1 cellular context compared by ENCODE assay signal in the genomic region with DNA sequence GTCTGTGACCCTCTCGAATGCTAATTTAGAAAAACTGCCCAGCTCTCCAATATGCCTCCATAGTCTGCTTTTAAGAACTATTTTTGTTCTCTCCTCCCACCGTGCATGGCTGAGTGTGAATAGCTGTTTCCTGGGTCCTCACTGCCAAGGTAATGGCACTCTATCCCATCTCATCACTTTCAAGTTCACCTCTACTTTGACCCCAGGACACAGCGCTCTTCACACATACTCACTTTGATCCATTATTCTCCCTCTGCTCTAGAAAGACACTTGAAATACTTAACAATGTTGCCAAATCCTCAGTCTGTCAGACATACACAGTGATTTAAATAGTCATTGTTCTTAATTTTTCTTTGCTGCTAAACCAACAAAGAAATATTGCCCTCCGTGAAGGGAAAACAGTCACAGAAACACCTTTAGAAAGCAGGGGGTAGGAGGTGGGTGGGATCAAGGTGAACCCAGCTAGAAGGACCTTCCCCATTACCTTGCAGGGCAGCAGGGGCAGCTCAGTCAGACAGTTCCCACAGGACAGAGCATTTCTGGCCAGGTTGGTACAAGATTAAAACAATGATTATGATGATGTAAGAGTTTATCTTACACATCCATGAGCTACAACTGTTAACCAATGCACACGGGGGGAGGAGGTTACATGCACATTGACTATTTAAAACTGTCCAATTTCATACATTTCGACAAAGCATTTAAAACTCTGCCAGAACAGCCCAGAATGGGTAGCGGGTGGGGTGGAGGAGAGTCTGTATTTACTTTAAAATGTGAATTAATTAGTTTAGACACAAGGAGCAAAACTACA.
A peak's percentile ranks its signal among the peaks of the same experiment; 100 is the strongest.
TF ChIP-seq lines count a peak whose summit lies in the region.

No MANE protein-coding gene starts in this region.

TF ChIP-seq in HepG2, 621 proteins besides CTCF, POLR2A, EP300 and RAD21 (continued from another document):
- TF ChIP-seq, protein P1, sequence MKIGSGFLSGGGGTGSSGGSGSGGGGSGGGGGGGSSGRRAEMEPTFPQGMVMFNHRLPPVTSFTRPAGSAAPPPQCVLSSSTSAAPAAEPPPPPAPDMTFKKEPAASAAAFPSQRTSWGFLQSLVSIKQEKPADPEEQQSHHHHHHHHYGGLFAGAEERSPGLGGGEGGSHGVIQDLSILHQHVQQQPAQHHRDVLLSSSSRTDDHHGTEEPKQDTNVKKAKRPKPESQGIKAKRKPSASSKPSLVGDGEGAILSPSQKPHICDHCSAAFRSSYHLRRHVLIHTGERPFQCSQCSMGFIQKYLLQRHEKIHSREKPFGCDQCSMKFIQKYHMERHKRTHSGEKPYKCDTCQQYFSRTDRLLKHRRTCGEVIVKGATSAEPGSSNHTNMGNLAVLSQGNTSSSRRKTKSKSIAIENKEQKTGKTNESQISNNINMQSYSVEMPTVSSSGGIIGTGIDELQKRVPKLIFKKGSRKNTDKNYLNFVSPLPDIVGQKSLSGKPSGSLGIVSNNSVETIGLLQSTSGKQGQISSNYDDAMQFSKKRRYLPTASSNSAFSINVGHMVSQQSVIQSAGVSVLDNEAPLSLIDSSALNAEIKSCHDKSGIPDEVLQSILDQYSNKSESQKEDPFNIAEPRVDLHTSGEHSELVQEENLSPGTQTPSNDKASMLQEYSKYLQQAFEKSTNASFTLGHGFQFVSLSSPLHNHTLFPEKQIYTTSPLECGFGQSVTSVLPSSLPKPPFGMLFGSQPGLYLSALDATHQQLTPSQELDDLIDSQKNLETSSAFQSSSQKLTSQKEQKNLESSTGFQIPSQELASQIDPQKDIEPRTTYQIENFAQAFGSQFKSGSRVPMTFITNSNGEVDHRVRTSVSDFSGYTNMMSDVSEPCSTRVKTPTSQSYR (CRISPR knock-in tag; IDR thresholded peaks at IDR 0.05; ENCODE audit: borderline replicate concordance), result no peak; the same call in 1 of the 2 replicates
- TF ChIP-seq ZNF205 (CRISPR knock-in tag; IDR thresholded peaks at IDR 0.05), result no peak; the same call in 1 of the 2 replicates
- TF ChIP-seq CHD4 (IDR thresholded peaks at IDR 0.05; ENCODE audit: borderline replicate concordance, low read length), result no peak
- 0 out of 2 replicates have a peak, but pooled peaks have one; percentile 23 for TF ChIP-seq ZGPAT (CRISPR knock-in tag; IDR thresholded peaks at IDR 0.05)
- TF ChIP-seq ATF4 (CRISPR knock-in tag; IDR thresholded peaks at IDR 0.05), result 0 out of 4 replicates have a peak, but pooled peaks of 1 of the 2 experiments have one; percentile 4
- TF ChIP-seq ZNF337 (CRISPR knock-in tag; IDR thresholded peaks at IDR 0.05; ENCODE audit: borderline replicate concordance, low read depth), result no peak
- peak; percentile 8 for TF ChIP-seq ZEB1 (IDR thresholded peaks at IDR 0.05; ENCODE audit: insufficient replicate concordance, low read depth)
- 0 out of 2 replicates have a peak, but pooled peaks have one; percentile 45 for TF ChIP-seq ZNF709 (CRISPR knock-in tag; IDR thresholded peaks at IDR 0.05)
- TF ChIP-seq, protein P2, sequence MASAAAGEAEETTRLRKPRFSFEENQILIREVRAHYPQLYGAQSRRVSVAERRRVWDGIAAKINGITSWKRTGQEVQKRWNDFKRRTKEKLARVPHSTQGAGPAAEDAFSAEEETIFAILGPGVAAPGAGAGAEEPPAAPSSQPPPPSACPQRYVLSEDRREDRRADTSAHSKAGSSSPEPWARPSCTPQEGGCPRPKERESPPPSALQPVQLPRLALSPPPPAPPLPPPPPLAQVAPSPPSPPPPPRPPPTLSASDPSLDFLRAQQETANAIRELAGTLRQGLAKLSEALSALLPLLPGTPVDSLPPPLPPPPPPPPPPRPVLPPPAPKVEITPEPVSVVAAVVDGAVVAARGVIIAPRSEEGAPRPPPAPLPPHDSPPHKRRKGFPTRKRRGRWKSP (CRISPR knock-in tag; IDR thresholded peaks at IDR 0.05), result no peak
- no peak for TF ChIP-seq NFIC (IDR thresholded peaks at IDR 0.05; ENCODE audit: low read length)
- TF ChIP-seq SMARCC2 (IDR thresholded peaks at IDR 0.05), result no peak
- no peak for TF ChIP-seq ZNF768 (CRISPR knock-in tag; IDR thresholded peaks at IDR 0.05)
- TF ChIP-seq, protein P3, sequence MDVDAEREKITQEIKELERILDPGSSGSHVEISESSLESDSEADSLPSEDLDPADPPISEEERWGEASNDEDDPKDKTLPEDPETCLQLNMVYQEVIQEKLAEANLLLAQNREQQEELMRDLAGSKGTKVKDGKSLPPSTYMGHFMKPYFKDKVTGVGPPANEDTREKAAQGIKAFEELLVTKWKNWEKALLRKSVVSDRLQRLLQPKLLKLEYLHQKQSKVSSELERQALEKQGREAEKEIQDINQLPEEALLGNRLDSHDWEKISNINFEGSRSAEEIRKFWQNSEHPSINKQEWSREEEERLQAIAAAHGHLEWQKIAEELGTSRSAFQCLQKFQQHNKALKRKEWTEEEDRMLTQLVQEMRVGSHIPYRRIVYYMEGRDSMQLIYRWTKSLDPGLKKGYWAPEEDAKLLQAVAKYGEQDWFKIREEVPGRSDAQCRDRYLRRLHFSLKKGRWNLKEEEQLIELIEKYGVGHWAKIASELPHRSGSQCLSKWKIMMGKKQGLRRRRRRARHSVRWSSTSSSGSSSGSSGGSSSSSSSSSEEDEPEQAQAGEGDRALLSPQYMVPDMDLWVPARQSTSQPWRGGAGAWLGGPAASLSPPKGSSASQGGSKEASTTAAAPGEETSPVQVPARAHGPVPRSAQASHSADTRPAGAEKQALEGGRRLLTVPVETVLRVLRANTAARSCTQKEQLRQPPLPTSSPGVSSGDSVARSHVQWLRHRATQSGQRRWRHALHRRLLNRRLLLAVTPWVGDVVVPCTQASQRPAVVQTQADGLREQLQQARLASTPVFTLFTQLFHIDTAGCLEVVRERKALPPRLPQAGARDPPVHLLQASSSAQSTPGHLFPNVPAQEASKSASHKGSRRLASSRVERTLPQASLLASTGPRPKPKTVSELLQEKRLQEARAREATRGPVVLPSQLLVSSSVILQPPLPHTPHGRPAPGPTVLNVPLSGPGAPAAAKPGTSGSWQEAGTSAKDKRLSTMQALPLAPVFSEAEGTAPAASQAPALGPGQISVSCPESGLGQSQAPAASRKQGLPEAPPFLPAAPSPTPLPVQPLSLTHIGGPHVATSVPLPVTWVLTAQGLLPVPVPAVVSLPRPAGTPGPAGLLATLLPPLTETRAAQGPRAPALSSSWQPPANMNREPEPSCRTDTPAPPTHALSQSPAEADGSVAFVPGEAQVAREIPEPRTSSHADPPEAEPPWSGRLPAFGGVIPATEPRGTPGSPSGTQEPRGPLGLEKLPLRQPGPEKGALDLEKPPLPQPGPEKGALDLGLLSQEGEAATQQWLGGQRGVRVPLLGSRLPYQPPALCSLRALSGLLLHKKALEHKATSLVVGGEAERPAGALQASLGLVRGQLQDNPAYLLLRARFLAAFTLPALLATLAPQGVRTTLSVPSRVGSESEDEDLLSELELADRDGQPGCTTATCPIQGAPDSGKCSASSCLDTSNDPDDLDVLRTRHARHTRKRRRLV (CRISPR knock-in tag; IDR thresholded peaks at IDR 0.05), result no peak
- peak; percentile 24 for TF ChIP-seq ASH2L (IDR thresholded peaks at IDR 0.05; ENCODE audit: insufficient read length, low read depth, low read length)
- TF ChIP-seq ZNF670 (CRISPR knock-in tag; IDR thresholded peaks at IDR 0.05; ENCODE audit: borderline replicate concordance), result no peak
- TF ChIP-seq RNF2 (conservative IDR thresholded peaks at IDR 0.05; ENCODE audit: low read depth), result no peak
- TF ChIP-seq RFXAP (CRISPR knock-in tag; IDR thresholded peaks at IDR 0.05; ENCODE audit: borderline replicate concordance), result no peak
- TF ChIP-seq, protein P4, sequence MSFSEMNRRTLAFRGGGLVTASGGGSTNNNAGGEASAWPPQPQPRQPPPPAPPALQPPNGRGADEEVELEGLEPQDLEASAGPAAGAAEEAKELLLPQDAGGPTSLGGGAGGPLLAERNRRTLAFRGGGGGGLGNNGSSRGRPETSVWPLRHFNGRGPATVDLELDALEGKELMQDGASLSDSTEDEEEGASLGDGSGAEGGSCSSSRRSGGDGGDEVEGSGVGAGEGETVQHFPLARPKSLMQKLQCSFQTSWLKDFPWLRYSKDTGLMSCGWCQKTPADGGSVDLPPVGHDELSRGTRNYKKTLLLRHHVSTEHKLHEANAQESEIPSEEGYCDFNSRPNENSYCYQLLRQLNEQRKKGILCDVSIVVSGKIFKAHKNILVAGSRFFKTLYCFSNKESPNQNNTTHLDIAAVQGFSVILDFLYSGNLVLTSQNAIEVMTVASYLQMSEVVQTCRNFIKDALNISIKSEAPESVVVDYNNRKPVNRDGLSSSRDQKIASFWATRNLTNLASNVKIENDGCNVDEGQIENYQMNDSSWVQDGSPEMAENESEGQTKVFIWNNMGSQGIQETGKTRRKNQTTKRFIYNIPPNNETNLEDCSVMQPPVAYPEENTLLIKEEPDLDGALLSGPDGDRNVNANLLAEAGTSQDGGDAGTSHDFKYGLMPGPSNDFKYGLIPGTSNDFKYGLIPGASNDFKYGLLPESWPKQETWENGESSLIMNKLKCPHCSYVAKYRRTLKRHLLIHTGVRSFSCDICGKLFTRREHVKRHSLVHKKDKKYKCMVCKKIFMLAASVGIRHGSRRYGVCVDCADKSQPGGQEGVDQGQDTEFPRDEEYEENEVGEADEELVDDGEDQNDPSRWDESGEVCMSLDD (CRISPR knock-in tag; IDR thresholded peaks at IDR 0.05; ENCODE audit: borderline replicate concordance), result no peak
- TF ChIP-seq, protein P5, sequence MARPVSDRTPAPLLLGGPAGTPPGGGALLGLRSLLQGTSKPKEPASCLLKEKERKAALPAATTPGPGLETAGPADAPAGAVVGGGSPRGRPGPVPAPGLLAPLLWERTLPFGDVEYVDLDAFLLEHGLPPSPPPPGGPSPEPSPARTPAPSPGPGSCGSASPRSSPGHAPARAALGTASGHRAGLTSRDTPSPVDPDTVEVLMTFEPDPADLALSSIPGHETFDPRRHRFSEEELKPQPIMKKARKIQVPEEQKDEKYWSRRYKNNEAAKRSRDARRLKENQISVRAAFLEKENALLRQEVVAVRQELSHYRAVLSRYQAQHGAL (CRISPR knock-in tag; IDR thresholded peaks at IDR 0.05; ENCODE audit: not compliant biosample characterization), result no peak
- TF ChIP-seq KAT2B (IDR thresholded peaks at IDR 0.05; ENCODE audit: borderline replicate concordance, low read depth, low read length), result no peak
- no peak for TF ChIP-seq FIP1L1 (IDR thresholded peaks at IDR 0.05; ENCODE audit: borderline replicate concordance, insufficient read depth, low read depth, low read length)
- peak; percentile 37 for TF ChIP-seq TEAD3 (CRISPR knock-in tag; optimal IDR thresholded peaks at IDR 0.05; ENCODE audit: borderline replicate concordance)
- no peak for TF ChIP-seq EHMT2 (IDR thresholded peaks at IDR 0.05; ENCODE audit: borderline replicate concordance, low read depth, low read length)
- no peak for TF ChIP-seq ZNF839 (CRISPR knock-in tag; IDR thresholded peaks at IDR 0.05; ENCODE audit: borderline replicate concordance)
- TF ChIP-seq ZNF282 (IDR thresholded peaks at IDR 0.05; ENCODE audit: partially characterized antibody), result no peak
- no peak for TF ChIP-seq FOXK1 (CRISPR knock-in tag; IDR thresholded peaks at IDR 0.05; ENCODE audit: borderline replicate concordance, low read depth)
- TF ChIP-seq ZNF782 (CRISPR knock-in tag; IDR thresholded peaks at IDR 0.05; ENCODE audit: borderline replicate concordance), result no peak
- TF ChIP-seq ZNF83 (CRISPR knock-in tag; IDR thresholded peaks at IDR 0.05; ENCODE audit: borderline replicate concordance), result no peak
- TF ChIP-seq MTERF4 (CRISPR knock-in tag; IDR thresholded peaks at IDR 0.05), result peak; percentile 71; the same call in 1 of the 2 replicates
- no peak for TF ChIP-seq ZNF121 (CRISPR knock-in tag; IDR thresholded peaks at IDR 0.05)
- no peak for TF ChIP-seq ZNF720 (CRISPR knock-in tag; IDR thresholded peaks at IDR 0.05)
- no peak for TF ChIP-seq KDM4B (CRISPR knock-in tag; IDR thresholded peaks at IDR 0.05)
- TF ChIP-seq, protein P6, sequence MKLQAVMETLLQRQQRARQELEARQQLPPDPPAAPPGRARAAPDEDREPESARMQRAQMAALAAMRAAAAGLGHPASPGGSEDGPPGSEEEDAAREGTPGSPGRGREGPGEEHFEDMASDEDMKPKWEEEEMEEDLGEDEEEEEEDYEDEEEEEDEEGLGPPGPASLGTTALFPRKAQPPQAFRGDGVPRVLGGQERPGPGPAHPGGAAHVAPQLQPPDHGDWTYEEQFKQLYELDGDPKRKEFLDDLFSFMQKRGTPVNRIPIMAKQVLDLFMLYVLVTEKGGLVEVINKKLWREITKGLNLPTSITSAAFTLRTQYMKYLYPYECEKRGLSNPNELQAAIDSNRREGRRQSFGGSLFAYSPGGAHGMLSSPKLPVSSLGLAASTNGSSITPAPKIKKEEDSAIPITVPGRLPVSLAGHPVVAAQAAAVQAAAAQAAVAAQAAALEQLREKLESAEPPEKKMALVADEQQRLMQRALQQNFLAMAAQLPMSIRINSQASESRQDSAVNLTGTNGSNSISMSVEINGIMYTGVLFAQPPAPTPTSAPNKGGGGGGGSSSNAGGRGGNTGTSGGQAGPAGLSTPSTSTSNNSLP (IDR thresholded peaks at IDR 0.05; ENCODE audit: low read depth, low read length), result no peak
- no peak for TF ChIP-seq ZNF556 (CRISPR knock-in tag; IDR thresholded peaks at IDR 0.05; ENCODE audit: borderline replicate concordance)
- no peak for TF ChIP-seq MLLT10 (CRISPR knock-in tag; IDR thresholded peaks at IDR 0.05)
- no peak for TF ChIP-seq MED8 (CRISPR knock-in tag; IDR thresholded peaks at IDR 0.05; ENCODE audit: insufficient replicate concordance)
- TF ChIP-seq THAP11 (CRISPR knock-in tag; IDR thresholded peaks at IDR 0.05), result no peak
- TF ChIP-seq CEBPG (CRISPR knock-in tag; IDR thresholded peaks at IDR 0.05), result 0 out of 2 replicates have a peak, but pooled peaks have one; percentile 28
- TF ChIP-seq AKAP8 (CRISPR knock-in tag; IDR thresholded peaks at IDR 0.05), result 0 out of 2 replicates have a peak, but pooled peaks have one; percentile 42
- no peak for TF ChIP-seq HNF4G (IDR thresholded peaks at IDR 0.05; ENCODE audit: borderline replicate concordance, low read depth, low read length)
- no peak for TF ChIP-seq HNF4G (CRISPR knock-in tag; IDR thresholded peaks at IDR 0.05; ENCODE audit: borderline replicate concordance, low read depth)
